Comparison of ENCODE assay signal across 8 cellular contexts in genomic region chr17:55238197-55238930, GRCh38. TPM values are rescaled to one million over a fixed set of nuclear protein-coding genes. Genes with fewer than 3 reads are reported as not detected.
A peak's percentile ranks its signal among the peaks of the same experiment; 100 is the strongest.
DNase-seq lines count a peak whose midpoint lies in the region; ATAC-seq, FAIRE-seq and TF ChIP-seq lines count a peak whose summit lies in the region.

No MANE protein-coding gene starts in this region.

- CTCF ChIA-PET in CD4-positive, alpha-beta T cell (lab: Charles Lee), result interaction anchor here (0.8 to 1.4 kb wide), 3 partner anchors 23 to 58 kb away, joined by 3 to 6 read pairs (median 5); no protein-coding TSS in a partner anchor
- CTCF ChIA-PET in activated CD8-positive, alpha-beta memory T cell treated with anti-CD3 and anti-CD28 coated beads, Interleukin-2, amount 10 ng/mL, durations not matched to agents 7 days and 5 days (lab: Charles Lee), result interaction anchor here (0.7 to 1.8 kb wide), 13 partner anchors 10 to 276 kb away, joined by 3 to 5 read pairs (median 3); no protein-coding TSS in a partner anchor
- CTCF ChIA-PET in H1 (lab: Charles Lee; ENCODE audit: partially characterized antibody), result interaction anchor here (0.7 to 2.4 kb wide), 12 partner anchors 9 to 233 kb away, joined by 3 to 11 read pairs (median 3); partner anchors contain the start of gene HLF

- H3K36me3 Mint-ChIP-seq in CD4-positive, alpha-beta T cell (ENCODE audit: low read depth), result no peaks in the 10 kb centered on the region
- H3K36me3 Mint-ChIP-seq in activated CD8-positive, alpha-beta memory T cell treated with anti-CD3 and anti-CD28 coated beads, Interleukin-2, amount 10 ng/mL, durations not matched to agents 7 days and 5 days, result no peaks in the 10 kb centered on the region

- no peak overlapping the region for H3K56ac ChIP-seq in H1 (replicated peaks; ENCODE audit: insufficient read length, low read depth, low read length)

- H2AFZ ChIP-seq in H1 (ENCODE audit: low read length) (peak overlapping the region; percentile 86), mesenchymal stem cell (ENCODE audit: low read depth, low read length) (peak overlapping the region; percentile 90)

- peak overlapping the region; percentile 53; the same call in 1 of the 2 replicates for H3K18ac ChIP-seq in H1 (ENCODE audit: extremely low read depth, low read length)
- H3K18ac ChIP-seq in mesenchymal stem cell (ENCODE audit: low read depth in 1 of 2, low read length in 2 of 2), result peak overlapping the region in 1 of 2 experiments; percentile 83

- ATAC-seq in CD4-positive, alpha-beta T cell (ENCODE audit: poor library complexity), result peak; percentile 89
- peak; percentile 92 for ATAC-seq in GM19452 (IDR thresholded peaks at IDR 0.05; ENCODE audit: unreplicated experiment)
- peak; percentile 84 for ATAC-seq in HG03571 (IDR thresholded peaks at IDR 0.05; ENCODE audit: unreplicated experiment)
- peak; percentile 99 for ATAC-seq in activated CD8-positive, alpha-beta memory T cell treated with anti-CD3 and anti-CD28 coated beads, Interleukin-2, amount 10 ng/mL, durations not matched to agents 7 days and 5 days

- no peak overlapping the region for H2BK5ac ChIP-seq in H1 (ENCODE audit: low read depth, low read length)
- no peak overlapping the region for H2BK5ac ChIP-seq in mesenchymal stem cell (ENCODE audit: low read depth, low read length, poor library complexity, severe bottlenecking)

- TF ChIP-seq EP300 in H1 (IDR thresholded peaks at IDR 0.05; ENCODE audit: borderline replicate concordance in 1 of 2, low read depth in 2 of 2, low read length in 2 of 2), result no peak; a peak in 1 of 3 replicates

- H3K27ac ChIP-seq in CD4-positive, alpha-beta T cell (ENCODE audit: low read depth, low read length), result no peak overlapping the region
- no peak overlapping the region for H3K27ac ChIP-seq in H1 (ENCODE audit: low read depth, low read length)
- no peak overlapping the region for H3K27ac ChIP-seq in mesenchymal stem cell (ENCODE audit: low read length, poor library complexity, severe bottlenecking)

- H4K20me1 ChIP-seq in H1 (replicated peaks in 1 of 2; ENCODE audit: control insufficient read depth in 1 of 2, insufficient read depth in 2 of 2, low read length in 2 of 2), result no peaks in the 10 kb centered on the region

- H3K4me1 Mint-ChIP-seq in CD4-positive, alpha-beta T cell (ENCODE audit: low read depth), result peaks cover 25% of the 10 kb centered on the region
- peaks cover 16% of the 10 kb centered on the region for H3K4me1 Mint-ChIP-seq in activated CD8-positive, alpha-beta memory T cell treated with anti-CD3 and anti-CD28 coated beads, Interleukin-2, amount 10 ng/mL, durations not matched to agents 7 days and 5 days

- H3K9ac ChIP-seq in H1 (replicated peaks in 1 of 4; ENCODE audit: extremely low read depth in 1 of 4, low read depth in 3 of 4, low read length in 3 of 4) (peak overlapping the region in 3 of 4 experiments; percentile 25 to 31 (median 28); a peak in 3 of 7 replicates), mesenchymal stem cell (ENCODE audit: low read length) (peak overlapping the region; percentile 85)

- H3K14ac ChIP-seq in H1 (ENCODE audit: insufficient read length), result no peak overlapping the region
- H3K14ac ChIP-seq in mesenchymal stem cell (ENCODE audit: low read length in 2 of 2), result peak overlapping the region in 1 of 2 experiments; percentile 75

- no peak overlapping the region for H2BK20ac ChIP-seq in H1 (ENCODE audit: low read length)

- H4K91ac ChIP-seq in H1 (replicated peaks; ENCODE audit: insufficient read length, low read length) (no peak overlapping the region), mesenchymal stem cell (ENCODE audit: low read length) (no peak overlapping the region)

- POLR2A ChIA-PET in CD4-positive, alpha-beta T cell (lab: Charles Lee), result interaction anchor here (0.9 to 3.6 kb wide), 8 partner anchors 16 to 183 kb away, joined by 3 to 57 read pairs (median 3); partner anchors contain the start of gene HLF
- POLR2A ChIA-PET in H1 (lab: Charles Lee; ENCODE audit: partially characterized antibody), result interaction anchor here (1.3 to 1.9 kb wide), 6 partner anchors 9 to 28 kb away, joined by 4 to 9 read pairs (median 5); partner anchors contain the start of gene HLF

- peaks cover 3% of the 10 kb centered on the region for H3K23me2 ChIP-seq in H1 (ENCODE audit: low read depth, low read length)

- no peaks in the 10 kb centered on the region for H3K27me3 ChIP-seq in CD4-positive, alpha-beta T cell (ENCODE audit: control insufficient read depth, insufficient read depth, low read length)
- H3K27me3 ChIP-seq in H1 (replicated peaks in 1 of 4; ENCODE audit: control insufficient read depth in 3 of 4, extremely low read depth in 1 of 4, insufficient read depth in 3 of 4, low read length in 3 of 4) (peaks cover 0 to 5% (median 2%) of the 10 kb centered on the region in 4 experiments; a peak in 3 of 7 replicates), mesenchymal stem cell (ENCODE audit: control insufficient read depth in 1 of 2, insufficient read depth in 1 of 2, low read length in 2 of 2) (peaks cover 13 to 14% of the 10 kb centered on the region in 2 experiments)

- H3K36me3 ChIP-seq in H1 (ENCODE audit: control insufficient read depth in 2 of 4, insufficient read depth in 4 of 4, low read length in 3 of 4) (no peaks in the 10 kb centered on the region), mesenchymal stem cell (ENCODE audit: control insufficient read depth in 1 of 2, insufficient read depth in 2 of 2, low read depth in 1 of 2, low read length in 2 of 2) (no peaks in the 10 kb centered on the region)

- H3K9me3 Mint-ChIP-seq in CD4-positive, alpha-beta T cell, result no peaks in the 10 kb centered on the region
- H3K9me3 Mint-ChIP-seq in activated CD8-positive, alpha-beta memory T cell treated with anti-CD3 and anti-CD28 coated beads, Interleukin-2, amount 10 ng/mL, durations not matched to agents 7 days and 5 days (ENCODE audit: low read depth), result no peaks in the 10 kb centered on the region

- no peak for FAIRE-seq in H1 (lab: Jason Lieb, UNC)

- H3K4me3 Mint-ChIP-seq in CD4-positive, alpha-beta T cell, result peak overlapping the region; percentile 89
- H3K4me3 Mint-ChIP-seq in activated CD8-positive, alpha-beta memory T cell treated with anti-CD3 and anti-CD28 coated beads, Interleukin-2, amount 10 ng/mL, durations not matched to agents 7 days and 5 days, result peak overlapping the region; percentile 78

- H3K4ac ChIP-seq in H1 (replicated peaks; ENCODE audit: insufficient read length, low read depth, low read length), result no peak overlapping the region
- H3K4ac ChIP-seq in mesenchymal stem cell (ENCODE audit: low read depth in 1 of 2, low read length in 2 of 2), result no peak overlapping the region

- peaks cover 23% of the 10 kb centered on the region for H3K27me3 Mint-ChIP-seq in CD4-positive, alpha-beta T cell
- peaks cover 35% of the 10 kb centered on the region for H3K27me3 Mint-ChIP-seq in activated CD8-positive, alpha-beta memory T cell treated with anti-CD3 and anti-CD28 coated beads, Interleukin-2, amount 10 ng/mL, durations not matched to agents 7 days and 5 days

- no peak; a peak in 1 of 4 replicates for TF ChIP-seq RAD21 in H1 (IDR thresholded peaks at IDR 0.05 in 1 of 2, conservative IDR thresholded peaks at IDR 0.05 in 1 of 2; ENCODE audit: low read depth in 2 of 2, low read length in 2 of 2)

- no peak overlapping the region; the same call in 1 of the 2 replicates for H2BK15ac ChIP-seq in H1 (ENCODE audit: low read length)
- H2BK15ac ChIP-seq in mesenchymal stem cell (ENCODE audit: low read depth, poor library complexity, severe bottlenecking), result no peak overlapping the region

- WGBS in H1 (ENCODE audit: extremely low coverage in 1 of 2, insufficient coverage in 1 of 2, insufficient read length in 1 of 2, insufficient replicate concordance in 2 of 2, low coverage in 1 of 2, low lambda C conversion rate in 2 of 2, missing lambda C conversion rate in 1 of 2), 2 experiments, result 2% methylated on average over 56 of the region's 67 CpGs; no CpG with 5 or more reads in 1 of the 2 experiments
- WGBS in mesenchymal stem cell, result 1% methylated on average over 39 of the region's 67 CpGs

- H3K4me1 ChIP-seq in H1 (replicated peaks in 1 of 4; ENCODE audit: control insufficient read depth in 3 of 4, insufficient read depth in 4 of 4, low read length in 3 of 4), result peaks cover 0 to 3% (median 0%) of the 10 kb centered on the region in 4 experiments; a peak in 2 of 7 replicates
- peaks cover 6% of the 10 kb centered on the region for H3K4me1 ChIP-seq in mesenchymal stem cell (ENCODE audit: control insufficient read depth, insufficient read depth, low read depth, low read length)

- no peaks in the 10 kb centered on the region for H3K79me1 ChIP-seq in H1 (ENCODE audit: low read depth, low read length)
- no peaks in the 10 kb centered on the region for H3K79me1 ChIP-seq in mesenchymal stem cell (replicated peaks; ENCODE audit: low read length, poor library complexity, severe bottlenecking)

- no peaks in the 10 kb centered on the region for H3K79me2 ChIP-seq in H1 (ENCODE audit: control insufficient read depth in 1 of 2, insufficient read depth in 2 of 2, low read length in 2 of 2)

- H3K9me3 ChIP-seq in CD4-positive, alpha-beta T cell (ENCODE audit: control insufficient read depth, low read length), result no peaks in the 10 kb centered on the region
- H3K9me3 ChIP-seq in H1 (ENCODE audit: insufficient read depth in 2 of 2, low read depth in 1 of 2, low read length in 1 of 2), result no peaks in the 10 kb centered on the region
- H3K9me3 ChIP-seq in mesenchymal stem cell (ENCODE audit: control insufficient read depth, low read length), result no peaks in the 10 kb centered on the region

- no peak for TF ChIP-seq CTCF in CD4-positive, alpha-beta T cell (IDR thresholded peaks at IDR 0.05)
- TF ChIP-seq CTCF in H1 (IDR thresholded peaks at IDR 0.05; ENCODE audit: control extremely low read depth in 1 of 3, insufficient read depth in 1 of 3, low read depth in 1 of 3, low read length in 3 of 3), result no peak

- intact Hi-C loops in CD4-positive, alpha-beta T cell (cut with DNase I, micrococcal nuclease), result loop anchor here (1.0 to 5.0 kb wide), 4 partner anchors 26 to 271 kb away; partner anchors contain the start of genes HLF (in 2 of the 2), COX11 (in 1 of the 2), MMD (in 1 of the 2) and STXBP4 (in 1 of the 2)

- no peak overlapping the region for H4K8ac ChIP-seq in H1 (ENCODE audit: extremely low read depth, insufficient read depth, low read length)
- H4K8ac ChIP-seq in mesenchymal stem cell (ENCODE audit: low read length), result peak overlapping the region; percentile 46

- TF ChIP-seq POLR2A in H1 (IDR thresholded peaks at IDR 0.05; ENCODE audit: control extremely low read depth in 1 of 2, low read depth in 2 of 2, low read length in 2 of 2), result peak in 1 of 2 experiments; percentile 55; a peak in 1 of 3 replicates

- H2BK12ac ChIP-seq in H1 (ENCODE audit: low read depth, low read length) (no peak overlapping the region), mesenchymal stem cell (ENCODE audit: low read length in 2 of 2) (no peak overlapping the region)

- no peak overlapping the region for H3K23ac ChIP-seq in H1 (ENCODE audit: insufficient read length)
- no peak overlapping the region for H3K23ac ChIP-seq in mesenchymal stem cell (ENCODE audit: low read length in 2 of 2)

- H2AK5ac ChIP-seq in H1 (ENCODE audit: low read depth, low read length) (no peak overlapping the region), mesenchymal stem cell (ENCODE audit: low read length, severe bottlenecking) (no peak overlapping the region)

- H3K4me2 ChIP-seq in H1 (ENCODE audit: insufficient read depth in 1 of 2, low read depth in 2 of 2, low read length in 2 of 2) (peak overlapping the region; percentile 84 to 87), mesenchymal stem cell (ENCODE audit: low read length, poor library complexity, severe bottlenecking) (peak overlapping the region; percentile 98)

- H2BK120ac ChIP-seq in H1 (replicated peaks; ENCODE audit: low read depth, low read length) (no peak overlapping the region), mesenchymal stem cell (ENCODE audit: low read depth, low read length) (no peak overlapping the region)

- peak overlapping the region; percentile 87 for H3K27ac Mint-ChIP-seq in CD4-positive, alpha-beta T cell
- H3K27ac Mint-ChIP-seq in activated CD8-positive, alpha-beta memory T cell treated with anti-CD3 and anti-CD28 coated beads, Interleukin-2, amount 10 ng/mL, durations not matched to agents 7 days and 5 days, result no peak overlapping the region

- peak; percentile 75 to 86 (median 82) for DNase-seq in CD4-positive, alpha-beta T cell
- DNase-seq in NCI-H774 (lab: John Stamatoyannopoulos, UW), result peak; percentile 95
- peak; percentile 89 for DNase-seq in activated CD8-positive, alpha-beta memory T cell treated with anti-CD3 and anti-CD28 coated beads, Interleukin-2, amount 10 ng/mL, durations not matched to agents 7 days and 5 days
- DNase-seq in H1 (ENCODE audit: low read depth in 1 of 2, low spot score in 2 of 2), result peak; percentile 89 to 98
- peak; percentile 83 for DNase-seq in mesenchymal stem cell
- DNase-seq in stimulated activated CD8-positive, alpha-beta memory T cell treated with anti-CD3 and anti-CD28 coated beads, Interleukin-12 subunit alpha, Interleukin-12 subunit beta, amount 100 ng/mL, for 24 hours (ENCODE audit: extremely low read depth), result peak; percentile 66

- peak overlapping the region; percentile 51 to 71 (median 64) for H3K4me3 ChIP-seq in H1 (ENCODE audit: extremely low read depth in 1 of 4, insufficient read depth in 2 of 4, low read depth in 3 of 4, low read length in 4 of 4)
- peak overlapping the region; percentile 59 to 88 for H3K4me3 ChIP-seq in mesenchymal stem cell (ENCODE audit: insufficient read depth in 1 of 2, low read depth in 1 of 2, low read length in 2 of 2)

- H4K5ac ChIP-seq in H1 (ENCODE audit: insufficient read length, low read depth, low read length), result no peak overlapping the region

RNA-seq across cellular contexts. Expression of gene HLF, which starts 26.4 kb away (rescaled TPM):
- 1 to 10 TPM; 4.3 to 4.9 TPM for total RNA-seq in CD4-positive, alpha-beta T cell
- 1 to 10 TPM; 2.5 to 2.6 TPM for total RNA-seq in activated CD8-positive, alpha-beta memory T cell treated with anti-CD3 and anti-CD28 coated beads, Interleukin-2, amount 10 ng/mL, durations not matched to agents 7 days and 5 days
- total RNA-seq in H1 (2021; fragmentation: NEBNext Ultra II Directional; extraction: Animal tissue kit (Norgen Biotek cat#: 25700)), result 0.38 and 0.60 TPM in 2 replicates
- 0.36 and 0.39 TPM in 2 replicates for polyA plus RNA-seq in H1 (2011; rRNA removed)
- 0.35 TPM for polyA plus RNA-seq in H1 (2011; cell fraction: cytosol; rRNA removed)
- polyA plus RNA-seq in H1 (2011; cell fraction: nucleus; rRNA removed), result 0.21 TPM
- polyA plus RNA-seq in H1 (2012, experiment 1 of 2), result 0.25 to 0.32 TPM (median 0.27 TPM) in 3 of 4 replicates, not detected in the other
- 0.16 TPM for polyA plus RNA-seq in H1 (2012, experiment 2 of 2)
- polyA plus RNA-seq in H1 (2013, experiment 1 of 2), result 0.22 TPM
- 0.26 TPM for polyA plus RNA-seq in H1 (2013, experiment 2 of 2)
- 0.38 and 1.6 TPM in 2 replicates for polyA minus RNA-seq in H1 (2011; rRNA and poly(A)+ RNA removed)
- not detected for polyA minus RNA-seq in H1 (2011; cell fraction: cytosol; rRNA and poly(A)+ RNA removed)
- polyA minus RNA-seq in H1 (2011; cell fraction: nucleus; rRNA and poly(A)+ RNA removed), result 1.8 TPM
- polyA plus RNA-seq in mesenchymal stem cell (2013, experiment 1 of 2), result not detected
- polyA plus RNA-seq in mesenchymal stem cell (2013, experiment 2 of 2), result not detected
